In the genomic region with DNA sequence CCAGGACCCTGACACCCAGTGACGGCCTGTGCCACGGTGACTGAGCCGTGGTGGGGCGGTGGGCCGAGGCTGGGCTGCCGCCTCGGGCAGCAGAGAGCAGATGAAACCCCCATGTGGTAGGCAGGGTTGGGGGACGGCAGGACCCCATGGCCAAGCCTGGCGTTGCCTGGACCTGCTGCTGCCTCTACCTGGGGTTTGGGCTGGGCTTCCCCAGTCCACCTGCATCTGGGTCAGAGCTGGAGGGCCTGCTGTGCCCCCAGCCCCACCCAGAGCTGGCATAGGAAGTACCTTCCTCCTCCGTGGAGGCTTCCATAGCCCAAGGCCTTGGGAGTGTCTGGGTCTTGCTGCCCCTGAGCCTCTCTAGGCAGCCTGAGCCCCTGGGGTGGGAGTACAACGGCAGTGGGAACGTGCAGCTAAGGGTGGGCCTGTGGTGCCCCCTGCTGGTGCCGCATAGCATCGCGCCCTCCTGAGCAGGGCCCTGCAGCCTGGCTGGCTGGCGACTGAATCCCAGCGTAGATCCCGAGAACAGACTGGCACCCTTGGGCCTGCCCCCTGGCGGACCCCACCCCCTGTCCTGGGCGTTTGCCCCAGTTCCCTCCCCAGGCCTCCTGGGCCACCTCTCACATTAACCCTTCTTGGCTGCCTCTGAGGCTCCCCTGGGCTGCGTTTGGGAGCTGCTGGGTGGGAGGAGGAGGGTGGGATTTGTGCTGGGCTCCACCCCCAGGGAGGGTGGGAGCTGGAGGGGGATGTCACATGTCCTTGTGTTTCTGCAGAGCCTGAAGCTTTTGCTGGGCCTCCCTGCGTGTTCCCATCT, we compare ENCODE assay signal across 9 cellular contexts. TPM values are rescaled to one million over a fixed set of nuclear protein-coding genes. Genes with fewer than 3 reads are reported as not detected.
DNase-seq lines count a peak whose midpoint lies in the region; ATAC-seq and TF ChIP-seq lines count a peak whose summit lies in the region.
"Had no signal": no experiment of that assay in that cellular context is flagged by ENCODE, and none has a peak within 500 bp of the region (broad histone marks: within the 10 kb centered on the region; RNA-seq: fewer than 3 reads in every experiment).

No MANE protein-coding gene starts in this region.

- H3K27me3 Mint-ChIP-seq in Calu3 (ENCODE audit: unreplicated experiment) = no peaks in the 10 kb centered on the region
- H3K27me3 Mint-ChIP-seq: activated naive CD4-positive, alpha-beta T cell treated with anti-CD3 and anti-CD28 coated beads, Interleukin-2, amount 50 U/mL, for 24 hours had no signal

- H3K9me3 ChIP-seq in right lobe of liver = no peaks in the 10 kb centered on the region

- WGBS in right lobe of liver (ENCODE audit: insufficient coverage, low coverage, low lambda C conversion rate, missing lambda C conversion rate) = 0% methylated on average over 6 of the region's 22 CpGs

- intact Hi-C loops in Calu3 (cut with micrococcal nuclease; ENCODE audit: unreplicated experiment) = loop anchor here (2.0 to 10.0 kb wide), 2 partner anchors 66 to 158 kb away; no protein-coding TSS in a partner anchor
- intact Hi-C loops in right lobe of liver (cut with DNase I) = loop anchor here (5.0 to 10.0 kb wide), 2 partner anchors 159 to 306 kb away; a partner anchor contains a TSS

- CTCF ChIA-PET in Calu3 (lab: Charles Lee) = interaction anchor here (1.1 to 2.3 kb wide), 6 partner anchors 13 to 306 kb away, joined by 4 to 12 read pairs (median 8); a partner anchor contains a TSS

- peaks cover 0 to 44% (median 23%) of the 10 kb centered on the region in 4 donors for H3K4me1 ChIP-seq in right lobe of liver

- DNase-seq in Calu3 (peak; percentile 92), NCI-H524 treated with DMSO at 0.1 percent for 48 hours (lab: John Stamatoyannopoulos, UW) (peak; percentile 38), dermis blood vessel endothelial cell (peak; percentile 90), right lobe of liver (peak; percentile 79 to 85 (median 84))
- DNase-seq in activated CD4-positive, alpha-beta T cell treated with anti-CD3 and anti-CD28 coated beads, Interleukin-2, amount 50 U/mL, for 4 hours = peak; percentile 76
- DNase-seq in stimulated activated CD4-positive, alpha-beta T cell treated with anti-CD3 and anti-CD28 coated beads, Interleukin-4, amount 100 ng/mL, for 4 hours = peak; percentile 67 to 78

- H3K4me3 Mint-ChIP-seq in Calu3 (ENCODE audit: low read depth, unreplicated experiment) = no peak overlapping the region
- H3K4me3 Mint-ChIP-seq: activated naive CD4-positive, alpha-beta T cell treated with anti-CD3 and anti-CD28 coated beads, Interleukin-2, amount 50 U/mL, for 24 hours had no signal

- no peak overlapping the region for H3K4me3 ChIP-seq in right lobe of liver

- H3K4me1 Mint-ChIP-seq in Calu3 (ENCODE audit: low read depth, unreplicated experiment) = no peaks in the 10 kb centered on the region
- H3K4me1 Mint-ChIP-seq: activated naive CD4-positive, alpha-beta T cell treated with anti-CD3 and anti-CD28 coated beads, Interleukin-2, amount 50 U/mL, for 24 hours had no signal

- TF ChIP-seq CTCF in Calu3 (IDR thresholded peaks at IDR 0.05; ENCODE audit: unreplicated experiment) (peak; percentile 96), right lobe of liver (IDR thresholded peaks at IDR 0.05) (peak; percentile 97 to 100 (median 98))

- H3K36me3 ChIP-seq in right lobe of liver = no peaks in the 10 kb centered on the region

- H3K36me3 Mint-ChIP-seq in Calu3 (ENCODE audit: insufficient read depth, unreplicated experiment) = peaks cover 6% of the 10 kb centered on the region

- ATAC-seq in HG02798 (IDR thresholded peaks at IDR 0.05; ENCODE audit: poor library complexity, unreplicated experiment) = peak; percentile 62
- ATAC-seq in right lobe of liver = peak; percentile 75 to 83 (median 79)
- no peak for ATAC-seq in GM19467 (IDR thresholded peaks at IDR 0.05; ENCODE audit: unreplicated experiment)

- H3K27ac ChIP-seq in right lobe of liver = no peak overlapping the region

- no peaks in the 10 kb centered on the region for H3K27me3 ChIP-seq in right lobe of liver

- H3K27ac Mint-ChIP-seq in Calu3 (ENCODE audit: unreplicated experiment) = no peak overlapping the region
- H3K27ac Mint-ChIP-seq: activated naive CD4-positive, alpha-beta T cell treated with anti-CD3 and anti-CD28 coated beads, Interleukin-2, amount 50 U/mL, for 24 hours had no signal

- no peak for TF ChIP-seq POLR2A in right lobe of liver (IDR thresholded peaks at IDR 0.05)

- H3K9me3 Mint-ChIP-seq in Calu3 (ENCODE audit: low read depth, unreplicated experiment) = no peaks in the 10 kb centered on the region
- H3K9me3 Mint-ChIP-seq: activated naive CD4-positive, alpha-beta T cell treated with anti-CD3 and anti-CD28 coated beads, Interleukin-2, amount 50 U/mL, for 24 hours had no signal

- BruUV-seq in Calu3 (replicated peaks; lab: Mats Ljungman, UMichigan) = no TSS peak

RNA-seq across cellular contexts. Expression of a gene that starts 12.6 kb away (rescaled TPM):
- 260 and 262 TPM in 2 replicates for total RNA-seq in Calu3 (2022)
- total RNA-seq in dermis blood vessel endothelial cell = 8.2 and 14.9 TPM in 2 replicates
- 100 to 1,000 TPM in 1 of 6 experiments, 10 to 100 TPM in 5; 71.5 to 100 (median 79.4) TPM for total RNA-seq in right lobe of liver

RNA-seq across cellular contexts. Expression of a gene that starts 19.0 kb away (rescaled TPM):
- 60.2 and 65.1 TPM in 2 replicates for total RNA-seq in Calu3 (2022)
- total RNA-seq in dermis blood vessel endothelial cell = 37.6 and 59.2 TPM in 2 replicates
- total RNA-seq in right lobe of liver = 10 to 100 TPM; 12.3 to 24.9 (median 21.4) TPM

RNA-seq across cellular contexts. Expression of a gene that starts 26.2 kb away (rescaled TPM):
- total RNA-seq in Calu3 (2022) (31.3 and 33.3 TPM in 2 replicates), dermis blood vessel endothelial cell (15.3 and 18.1 TPM in 2 replicates), right lobe of liver (10 to 100 TPM; 14.9 to 22.7 (median 17.5) TPM)

RNA-seq across cellular contexts. Expression of a gene that starts 30.0 kb away (rescaled TPM):
- not detected in 2 replicates for total RNA-seq in Calu3 (2022)
- total RNA-seq in dermis blood vessel endothelial cell = not detected in 2 replicates
- 1 to 10 TPM in 4 of 6 experiments, under 1 TPM in 2; 0.39 to 2.1 (median 1.2) TPM for total RNA-seq in right lobe of liver

RNA-seq across cellular contexts. Expression of a gene that starts 30.1 kb away (rescaled TPM):
- total RNA-seq in Calu3 (2022) = 0.86 and 0.90 TPM in 2 replicates
- not detected in 2 replicates for total RNA-seq in dermis blood vessel endothelial cell
- total RNA-seq in right lobe of liver = under 1 TPM in 2 of 6 experiments, not detected in 4; 0.22 to 0.29 TPM

Comparison
In these comparisons a context has a peak if more than half of its experiments do, and no peak if none do; other contexts are left out.
1. DNase-seq: peak in every context shown above with its lines; median percentile 92 in Calu3; 90 in dermis blood vessel endothelial cell; 84 in right lobe of liver; 76 in activated CD4-positive, alpha-beta T cell treated with anti-CD3 and anti-CD28 coated beads, Interleukin-2, amount 50 U/mL, for 4 hours; 72 in stimulated activated CD4-positive, alpha-beta T cell treated with anti-CD3 and anti-CD28 coated beads, Interleukin-4, amount 100 ng/mL, for 4 hours; 38 in NCI-H524 treated with DMSO at 0.1 percent for 48 hours.